In genomic region chr20:22794200-22794599, GRCh38 we compare ENCODE assay signal across 23 cellular contexts.
DNase-seq lines count a peak whose midpoint lies in the region; ATAC-seq, FAIRE-seq and TF ChIP-seq lines count a peak whose summit lies in the region.
"Had no signal": no experiment of that assay in that cellular context is flagged by ENCODE, and none has a peak within 500 bp of the region (broad histone marks: within the 10 kb centered on the region; RNA-seq: fewer than 3 reads in every experiment).

No MANE protein-coding gene starts in this region.

- H3K36me3 ChIP-seq in adipocyte (ENCODE audit: control insufficient read depth, insufficient read depth, low read length, severe bottlenecking): no peaks in the 10 kb centered on the region
- H3K36me3 ChIP-seq: adrenal gland, cardiac muscle cell had no signal

- peaks cover 3% of the 10 kb centered on the region for H3K27me3 ChIP-seq in adipocyte (replicated peaks; ENCODE audit: control insufficient read depth, insufficient read depth, low read length)
- H3K27me3 ChIP-seq: adrenal gland, cardiac muscle cell, foreskin keratinocyte, testis had no signal

- peak overlapping the region; percentile 70 for H3K4me2 ChIP-seq in A549
- H3K4me2 ChIP-seq: KMS-11 had no signal

- DNase-seq in A549 (ENCODE audit: low read depth in 1 of 2, low spot score in 1 of 2) (peak in 1 of 2 experiments; percentile 80), NCI-H2029 treated with DMSO at 0.1 percent for 48 hours (lab: John Stamatoyannopoulos, UW) (peak; percentile 10), adipocyte (ENCODE audit: low read depth) (peak; percentile 40), kidney tubule cell (ENCODE audit: low spot score) (peak; percentile 58), SKM-1 (lab: John Stamatoyannopoulos, UW; ENCODE audit: unreplicated experiment) (no peak), H4 (ENCODE audit: low spot score) (no peak)
- DNase-seq: activated CD4-positive, alpha-beta T cell treated with anti-CD3 and anti-CD28 coated beads, Interleukin-2, amount 50 U/mL, for 4 hours; activated gamma-delta T cell; adrenal gland; DMS 273 treated with DMSO at 0.1 percent for 48 hours; GDM1; hippocampal formation; naive B cell; NCI-H524; right cardiac atrium; testis had no signal

- 0% methylated on average over 1 of the region's 1 CpG for WGBS in A549 (ENCODE audit: missing lambda C conversion rate)

- peak overlapping the region; percentile 92 to 97 for H3K27ac ChIP-seq in A549
- H3K27ac ChIP-seq: adrenal gland, cardiac muscle cell, foreskin keratinocyte, KMS-11, testis had no signal

- H3K9ac ChIP-seq in adipocyte (ENCODE audit: low read length): no peak overlapping the region
- H3K9ac ChIP-seq: KMS-11 had no signal

- ATAC-seq in A549: peak; percentile 41 to 66; a peak in 4 of 6 replicates
- ATAC-seq in HG03565 (IDR thresholded peaks at IDR 0.05; ENCODE audit: unreplicated experiment): no peak
- ATAC-seq in HG03159 (IDR thresholded peaks at IDR 0.05; ENCODE audit: unreplicated experiment): no peak
- ATAC-seq: foreskin keratinocyte; right cardiac atrium; stimulated activated memory B cell treated with anti-CD40 and anti-IgM and Interleukin-4, amounts not matched to agents 10 μg/mL and 1 μg/mL and 100 μg/mL, for 72 hours; WTC11 had no signal

- no peak overlapping the region for H3K4me3 ChIP-seq in A549
- H3K4me3 ChIP-seq in adipocyte (ENCODE audit: low read length): no peak overlapping the region
- H3K4me3 ChIP-seq: adrenal gland, cardiac muscle cell, testis had no signal

- POLR2A ChIA-PET in A549 (lab: Yijun Ruan, JAX): interaction anchor here (3.1 to 3.7 kb wide), 3 partner anchors 19 to 256 kb away, joined by 13 to 29 read pairs (median 18); partner anchors contain the start of gene THBD

- no peak for TF ChIP-seq POLR2A in A549 (IDR thresholded peaks at IDR 0.05; ENCODE audit: low read length)

- H3K4me1 ChIP-seq in A549 (peaks cover 55% of the 10 kb centered on the region), adipocyte (ENCODE audit: control insufficient read depth, insufficient read depth, low read length) (peaks cover 29% of the 10 kb centered on the region)
- H3K4me1 ChIP-seq: adrenal gland had no signal

- TF ChIP-seq CTCF in A549 (IDR thresholded peaks at IDR 0.05): no peak

- peak; percentile 68 to 78; a peak in 2 of 5 replicates for TF ChIP-seq EP300 in A549 (IDR thresholded peaks at IDR 0.05)

- CTCF ChIA-PET in A549 (lab: Yijun Ruan, JAX): interaction anchor here (0.9 to 5.1 kb wide), 10 partner anchors 8 to 546 kb away, joined by 3 to 34 read pairs (median 4); no protein-coding TSS in a partner anchor

- H3K9me3 ChIP-seq in A549 (peaks cover 12% of the 10 kb centered on the region), adipocyte (ENCODE audit: control insufficient read depth, low read length) (no peaks in the 10 kb centered on the region)
- H3K9me3 ChIP-seq: adrenal gland, testis had no signal

- TF ChIP-seq RAD21 in A549 (conservative IDR thresholded peaks at IDR 0.05 in 1 of 2, IDR thresholded peaks at IDR 0.05 in 1 of 2): peak; percentile 7 to 40; a peak in 2 of 5 replicates

- FAIRE-seq in A549 (lab: Jason Lieb, UNC): peak; percentile 92

TF ChIP-seq in A549, 52 proteins besides CTCF, POLR2A, EP300 and RAD21:
- TF ChIP-seq HOXB5 (CRISPR knock-in tag; IDR thresholded peaks at IDR 0.05) (peak; percentile 54), HDAC2 (IDR thresholded peaks at IDR 0.05) (no peak), JUNB (IDR thresholded peaks at IDR 0.05) (peak; percentile 78), CEBPB (IDR thresholded peaks at IDR 0.05) (peak; percentile 53 to 65; a peak in 2 of 4 replicates), TFCP2L1 (CRISPR knock-in tag; IDR thresholded peaks at IDR 0.05) (no peak), MAX (IDR thresholded peaks at IDR 0.05) (peak; percentile 71; the same call in 1 of the 2 replicates), MAZ (IDR thresholded peaks at IDR 0.05; ENCODE audit: borderline replicate concordance, low read depth, low read length) (no peak), GATA3 (IDR thresholded peaks at IDR 0.05; ENCODE audit: borderline replicate concordance) (peak; percentile 88), BHLHE40 (IDR thresholded peaks at IDR 0.05; ENCODE audit: low read depth, low read length) (no peak), RARB (CRISPR knock-in tag; IDR thresholded peaks at IDR 0.05) (no peak), E2F6 (IDR thresholded peaks at IDR 0.05; ENCODE audit: borderline replicate concordance, low read depth) (peak; percentile 31; the same call in 1 of the 2 replicates), RFX5 (IDR thresholded peaks at IDR 0.05) (no peak), SMC3 (IDR thresholded peaks at IDR 0.05) (peak; percentile 42; the same call in 2 of the 3 replicates), MYC (IDR thresholded peaks at IDR 0.05; ENCODE audit: borderline replicate concordance, low read length) (no peak), ATOH8 (CRISPR knock-in tag; IDR thresholded peaks at IDR 0.05; ENCODE audit: low read depth) (no peak), FOSL2 (IDR thresholded peaks at IDR 0.05) (peak; percentile 32; the same call in 1 of the 2 replicates), FOSL2 (CRISPR knock-in tag; IDR thresholded peaks at IDR 0.05) (peak; percentile 42; the same call in 1 of the 2 replicates), JUN (IDR thresholded peaks at IDR 0.05) (peak; percentile 54 to 65; a peak in 2 of 5 replicates), HOXA7 (CRISPR knock-in tag; IDR thresholded peaks at IDR 0.05) (no peak)
- TF ChIP-seq, protein P1, sequence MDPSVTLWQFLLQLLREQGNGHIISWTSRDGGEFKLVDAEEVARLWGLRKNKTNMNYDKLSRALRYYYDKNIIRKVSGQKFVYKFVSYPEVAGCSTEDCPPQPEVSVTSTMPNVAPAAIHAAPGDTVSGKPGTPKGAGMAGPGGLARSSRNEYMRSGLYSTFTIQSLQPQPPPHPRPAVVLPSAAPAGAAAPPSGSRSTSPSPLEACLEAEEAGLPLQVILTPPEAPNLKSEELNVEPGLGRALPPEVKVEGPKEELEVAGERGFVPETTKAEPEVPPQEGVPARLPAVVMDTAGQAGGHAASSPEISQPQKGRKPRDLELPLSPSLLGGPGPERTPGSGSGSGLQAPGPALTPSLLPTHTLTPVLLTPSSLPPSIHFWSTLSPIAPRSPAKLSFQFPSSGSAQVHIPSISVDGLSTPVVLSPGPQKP (IDR thresholded peaks at IDR 0.05; ENCODE audit: low read depth, low read length): no peak
- TF ChIP-seq, protein P2, sequence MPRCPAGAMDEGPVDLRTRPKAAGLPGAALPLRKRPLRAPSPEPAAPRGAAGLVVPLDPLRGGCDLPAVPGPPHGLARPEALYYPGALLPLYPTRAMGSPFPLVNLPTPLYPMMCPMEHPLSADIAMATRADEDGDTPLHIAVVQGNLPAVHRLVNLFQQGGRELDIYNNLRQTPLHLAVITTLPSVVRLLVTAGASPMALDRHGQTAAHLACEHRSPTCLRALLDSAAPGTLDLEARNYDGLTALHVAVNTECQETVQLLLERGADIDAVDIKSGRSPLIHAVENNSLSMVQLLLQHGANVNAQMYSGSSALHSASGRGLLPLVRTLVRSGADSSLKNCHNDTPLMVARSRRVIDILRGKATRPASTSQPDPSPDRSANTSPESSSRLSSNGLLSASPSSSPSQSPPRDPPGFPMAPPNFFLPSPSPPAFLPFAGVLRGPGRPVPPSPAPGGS (IDR thresholded peaks at IDR 0.05): 0 out of 3 replicates have a peak, but pooled peaks have one; percentile 42

Comparison
In these comparisons a context has a peak if more than half of its experiments do, and no peak if none do; other contexts are left out.
1. ATAC-seq: peak in A549 (2 of 2); none in HG03565 (single experiment) and HG03159 (single experiment).
2. DNase-seq: peak in NCI-H2029 treated with DMSO at 0.1 percent for 48 hours (single experiment), adipocyte (single experiment) and kidney tubule cell (single experiment); none in SKM-1 (single experiment) and H4 (single experiment).